In genomic region chr3:14918356-14918860, GRCh38 we compare ENCODE assay signal across 23 cellular contexts.
"Had no signal": no experiment of that assay in that cellular context is flagged by ENCODE, and none has a peak within 500 bp of the region (broad histone marks: within the 10 kb centered on the region; RNA-seq: fewer than 3 reads in every experiment).

No MANE protein-coding gene starts in this region.

- H3K36me3 ChIP-seq: right lobe of liver, thoracic aorta, transverse colon had no signal

- H3K27ac ChIP-seq: esophagus squamous epithelium, foreskin keratinocyte, hepatocyte, left ventricle myocardium inferior, lower lobe of right lung, psoas muscle, right lobe of liver, thoracic aorta, transverse colon had no signal

- DNase-seq: effector memory CD8-positive, alpha-beta T cell; esophagus squamous epithelium; foreskin keratinocyte; head of caudate nucleus; kidney; left cardiac atrium; left ventricle myocardium inferior; lower lobe of right lung; mesenchymal stem cell; midbrain; psoas muscle; retina; right lobe of liver; stimulated activated CD4-positive, alpha-beta T cell treated with anti-CD3 and anti-CD28 coated beads, Interleukin-15, amount 100 ng/mL, for 24 hours; stimulated activated CD4-positive, alpha-beta T cell treated with anti-CD3 and anti-CD28 coated beads, Interleukin-1b, Interleukin-23, amount 100 ng/mL, for 48 hours; stimulated activated CD4-positive, alpha-beta T cell treated with anti-CD3 and anti-CD28 coated beads, Interleukin-4, amount 100 ng/mL, for 24 hours; stimulated activated naive B cell treated with anti-CD40 and anti-IgM and Interleukin-4, amounts not matched to agents 10 μg/mL and 1 μg/mL and 100 μg/mL, for 72 hours; stimulated activated naive CD8-positive, alpha-beta T cell treated with anti-CD3 and anti-CD28 coated beads, Interleukin-15, amount 100 ng/mL, for 72 hours; transverse colon had no signal

- H2AFZ ChIP-seq: hepatocyte had no signal

- H3K4me3 Mint-ChIP-seq: dendritic cell treated with granulocyte-macrophage colony-stimulating factor and Interleukin-4, amounts not matched to agents 40 ng/mL and 50 ng/mL, for 4 days; effector memory CD8-positive, alpha-beta T cell; natural killer cell treated with Interleukin-12 subunit alpha and Interleukin-12 subunit beta and Interleukin-15 and Interleukin-18, amount 100 ng/mL, for 72 hours; stimulated activated naive B cell treated with anti-CD40 and anti-IgM and Interleukin-4, amounts not matched to agents 10 μg/mL and 1 μg/mL and 100 μg/mL, for 72 hours; stimulated activated naive CD8-positive, alpha-beta T cell treated with anti-CD3 and anti-CD28 coated beads, Interleukin-15, amount 100 ng/mL, for 72 hours had no signal

- H3K4me3 ChIP-seq: esophagus squamous epithelium, hepatocyte, left ventricle myocardium inferior, lower lobe of right lung, psoas muscle, right lobe of liver, thoracic aorta, transverse colon had no signal

- H3K4me1 ChIP-seq: foreskin keratinocyte, psoas muscle had no signal

- H3K27ac Mint-ChIP-seq: dendritic cell treated with granulocyte-macrophage colony-stimulating factor and Interleukin-4, amounts not matched to agents 40 ng/mL and 50 ng/mL, for 4 days; effector memory CD8-positive, alpha-beta T cell; natural killer cell treated with Interleukin-12 subunit alpha and Interleukin-12 subunit beta and Interleukin-15 and Interleukin-18, amount 100 ng/mL, for 72 hours; stimulated activated naive B cell treated with anti-CD40 and anti-IgM and Interleukin-4, amounts not matched to agents 10 μg/mL and 1 μg/mL and 100 μg/mL, for 72 hours; stimulated activated naive CD8-positive, alpha-beta T cell treated with anti-CD3 and anti-CD28 coated beads, Interleukin-15, amount 100 ng/mL, for 72 hours had no signal

- H3K36me3 Mint-ChIP-seq: natural killer cell treated with Interleukin-12 subunit alpha and Interleukin-12 subunit beta and Interleukin-15 and Interleukin-18, amount 100 ng/mL, for 72 hours; stimulated activated naive B cell treated with anti-CD40 and anti-IgM and Interleukin-4, amounts not matched to agents 10 μg/mL and 1 μg/mL and 100 μg/mL, for 72 hours had no signal

- H3K9me3 ChIP-seq: esophagus squamous epithelium, left ventricle myocardium inferior, lower lobe of right lung, psoas muscle, right lobe of liver, thoracic aorta, transverse colon had no signal

- H3K79me2 ChIP-seq: hepatocyte had no signal

- H3K27me3 Mint-ChIP-seq: dendritic cell treated with granulocyte-macrophage colony-stimulating factor and Interleukin-4, amounts not matched to agents 40 ng/mL and 50 ng/mL, for 4 days; stimulated activated naive CD8-positive, alpha-beta T cell treated with anti-CD3 and anti-CD28 coated beads, Interleukin-15, amount 100 ng/mL, for 72 hours had no signal

- H3K4me2 ChIP-seq: hepatocyte had no signal

- ATAC-seq: effector memory CD8-positive, alpha-beta T cell; foreskin keratinocyte; left cardiac atrium; lower lobe of right lung; natural killer cell treated with Interleukin-12 subunit alpha and Interleukin-12 subunit beta and Interleukin-15 and Interleukin-18, amount 100 ng/mL, for 72 hours; psoas muscle; right lobe of liver; stimulated activated naive B cell treated with anti-CD40 and anti-IgM and Interleukin-4, amounts not matched to agents 10 μg/mL and 1 μg/mL and 100 μg/mL, for 72 hours; stimulated activated naive CD8-positive, alpha-beta T cell treated with anti-CD3 and anti-CD28 coated beads, Interleukin-15, amount 100 ng/mL, for 72 hours had no signal

- H3K27me3 ChIP-seq: hepatocyte, right lobe of liver, transverse colon had no signal

- H3K9me3 Mint-ChIP-seq: dendritic cell treated with granulocyte-macrophage colony-stimulating factor and Interleukin-4, amounts not matched to agents 40 ng/mL and 50 ng/mL, for 4 days; effector memory CD8-positive, alpha-beta T cell; natural killer cell treated with Interleukin-12 subunit alpha and Interleukin-12 subunit beta and Interleukin-15 and Interleukin-18, amount 100 ng/mL, for 72 hours; stimulated activated naive B cell treated with anti-CD40 and anti-IgM and Interleukin-4, amounts not matched to agents 10 μg/mL and 1 μg/mL and 100 μg/mL, for 72 hours; stimulated activated naive CD8-positive, alpha-beta T cell treated with anti-CD3 and anti-CD28 coated beads, Interleukin-15, amount 100 ng/mL, for 72 hours had no signal
